In genomic region chr1:234399515-234399914, GRCh38 we compare ENCODE assay signal across 1 cellular context. TPM values are rescaled to one million over a fixed set of nuclear protein-coding genes. Genes with fewer than 3 reads are reported as not detected.
"Had no signal": no experiment of that assay in that cellular context is flagged by ENCODE, and none has a peak within 500 bp of the region (broad histone marks: within the 10 kb centered on the region; RNA-seq: fewer than 3 reads in every experiment).

No MANE protein-coding gene starts in this region.

RNA-seq across cellular contexts. Expression of gene COA6, which starts 26.3 kb away (rescaled TPM):
- total RNA-seq: ascending aorta had no signal
